20 cellular contexts compared by ENCODE assay signal in genomic region chr16:87265261-87265660, GRCh38. TPM values are rescaled to one million over a fixed set of nuclear protein-coding genes. Genes with fewer than 3 reads are reported as not detected.
DNase-seq lines count a peak whose midpoint lies in the region; ATAC-seq and TF ChIP-seq lines count a peak whose summit lies in the region.
"Had no signal": no experiment of that assay in that cellular context is flagged by ENCODE, and none has a peak within 500 bp of the region (broad histone marks: within the 10 kb centered on the region; RNA-seq: fewer than 3 reads in every experiment).

No MANE protein-coding gene starts in this region.

- TF ChIP-seq POLR2A in gastroesophageal sphincter (IDR thresholded peaks at IDR 0.05): no peak

- no peak overlapping the region for H2BK12ac ChIP-seq in mesenchymal stem cell (ENCODE audit: low read length in 2 of 2)

- peak overlapping the region in 1 of 2 experiments; percentile 88 for H3K14ac ChIP-seq in mesenchymal stem cell (ENCODE audit: low read length in 2 of 2)

- H3K23ac ChIP-seq in mesenchymal stem cell (ENCODE audit: low read length in 2 of 2): no peak overlapping the region

- H3K36me3 ChIP-seq in mesenchymal stem cell (ENCODE audit: control insufficient read depth in 1 of 2, insufficient read depth in 2 of 2, low read depth in 1 of 2, low read length in 2 of 2) (no peaks in the 10 kb centered on the region), H7 (replicated peaks; ENCODE audit: control insufficient read depth, insufficient read depth, low read length) (no peaks in the 10 kb centered on the region), gastroesophageal sphincter (no peaks in the 10 kb centered on the region)
- H3K36me3 ChIP-seq: HAP-1 had no signal

- DNase-seq in activated effector memory CD4-positive, alpha-beta T cell treated with anti-CD3 and anti-CD28 coated beads, Interleukin-2, amount 50 U/mL, for 16 hours: peak; percentile 43
- no peak for DNase-seq in activated effector memory CD4-positive, alpha-beta T cell treated with Interleukin-2 at 50 U/mL for 16 hours
- DNase-seq in mesenchymal stem cell: no peak
- DNase-seq in sciatic nerve (ENCODE audit: low spot score): peak; percentile 51
- no peak for DNase-seq in H7
- no peak for DNase-seq in COLO829 (ENCODE audit: low spot score)
- DNase-seq: C1 segment of cervical spinal cord; CD4-positive, CD25-positive, alpha-beta regulatory T cell; CD8-positive, alpha-beta T cell; DMS 273 treated with DMSO at 0.1 percent for 48 hours; DMS79; EL; GDM1; HFFc6 had no signal

- WGBS in mesenchymal stem cell: over 99% methylated on average over 4 of the region's 4 CpGs
- 100% methylated on average over 2 of the region's 4 CpGs; no CpG with 5 or more reads in 1 of the 2 donors for WGBS in gastroesophageal sphincter (ENCODE audit: low coverage in 1 of 2), 2 donors

- H3K4ac ChIP-seq in mesenchymal stem cell (ENCODE audit: low read depth in 1 of 2, low read length in 2 of 2): no peak overlapping the region

- H2BK5ac ChIP-seq in mesenchymal stem cell (ENCODE audit: low read depth, low read length, poor library complexity, severe bottlenecking): no peak overlapping the region

- TF ChIP-seq CTCF in C4-2B (conservative IDR thresholded peaks at IDR 0.05) (no peak), gastroesophageal sphincter (IDR thresholded peaks at IDR 0.05) (no peak)

- H2BK15ac ChIP-seq in mesenchymal stem cell (ENCODE audit: low read depth, poor library complexity, severe bottlenecking): no peak overlapping the region

- H3K4me1 ChIP-seq in mesenchymal stem cell (ENCODE audit: control insufficient read depth, insufficient read depth, low read depth, low read length) (peaks cover 9% of the 10 kb centered on the region), gastroesophageal sphincter (no peaks in the 10 kb centered on the region)
- H3K4me1 ChIP-seq: HAP-1 had no signal

- no peak overlapping the region for H2BK120ac ChIP-seq in mesenchymal stem cell (ENCODE audit: low read depth, low read length)

- H4K8ac ChIP-seq in mesenchymal stem cell (ENCODE audit: low read length): peak overlapping the region; percentile 33

- ATAC-seq in sciatic nerve: peak; percentile 40
- ATAC-seq in gastroesophageal sphincter: no peak
- ATAC-seq: CD8-positive, alpha-beta T cell; GM12878 had no signal

- no peak for TF ChIP-seq EP300 in gastroesophageal sphincter (IDR thresholded peaks at IDR 0.05)

- H3K18ac ChIP-seq in mesenchymal stem cell (ENCODE audit: low read depth in 1 of 2, low read length in 2 of 2): no peak overlapping the region

- intact Hi-C loops in sciatic nerve (cut with DNase I): no loop called here

- no peak overlapping the region for H4K91ac ChIP-seq in mesenchymal stem cell (ENCODE audit: low read length)

- H3K9ac ChIP-seq in mesenchymal stem cell (ENCODE audit: low read length): no peak overlapping the region

- H2AK5ac ChIP-seq in mesenchymal stem cell (ENCODE audit: low read length, severe bottlenecking): no peak overlapping the region

- H3K4me2 ChIP-seq in mesenchymal stem cell (ENCODE audit: low read length, poor library complexity, severe bottlenecking): no peak overlapping the region
- H3K4me2 ChIP-seq: GM23338 had no signal

- H3K27ac ChIP-seq in C4-2B (peak overlapping the region; percentile 33), mesenchymal stem cell (ENCODE audit: low read length, poor library complexity, severe bottlenecking) (no peak overlapping the region), gastroesophageal sphincter (no peak overlapping the region)
- H3K27ac ChIP-seq: 22Rv1 had no signal

- H3K4me3 ChIP-seq in mesenchymal stem cell (ENCODE audit: insufficient read depth in 1 of 2, low read depth in 1 of 2, low read length in 2 of 2): no peak overlapping the region
- no peak overlapping the region for H3K4me3 ChIP-seq in H7 (ENCODE audit: insufficient read depth, low read depth, low read length)
- H3K4me3 ChIP-seq in gastroesophageal sphincter: no peak overlapping the region
- H3K4me3 ChIP-seq: GM12878, GM23338, HAP-1 had no signal

- H3K9me3 ChIP-seq in mesenchymal stem cell (ENCODE audit: control insufficient read depth, low read length) (peaks cover 4% of the 10 kb centered on the region), gastroesophageal sphincter (no peaks in the 10 kb centered on the region)
- H3K9me3 ChIP-seq: HAP-1 had no signal

- no peaks in the 10 kb centered on the region for H3K79me1 ChIP-seq in mesenchymal stem cell (replicated peaks; ENCODE audit: low read length, poor library complexity, severe bottlenecking)

- H2AFZ ChIP-seq in mesenchymal stem cell (ENCODE audit: low read depth, low read length): no peak overlapping the region

- peaks cover 0 to 10% of the 10 kb centered on the region in 2 experiments for H3K27me3 ChIP-seq in mesenchymal stem cell (ENCODE audit: control insufficient read depth in 1 of 2, insufficient read depth in 1 of 2, low read length in 2 of 2)
- H3K27me3 ChIP-seq in H7 (ENCODE audit: control insufficient read depth, insufficient read depth, low read length): no peaks in the 10 kb centered on the region
- no peaks in the 10 kb centered on the region for H3K27me3 ChIP-seq in gastroesophageal sphincter

RNA-seq across cellular contexts. Expression of gene C16orf95, which starts 51.9 kb away (rescaled TPM):
- polyA plus RNA-seq in mesenchymal stem cell (2013, experiment 1 of 2): 3.7 TPM
- 3.9 TPM for polyA plus RNA-seq in mesenchymal stem cell (2013, experiment 2 of 2)
- total RNA-seq in sciatic nerve (6.1 TPM), gastroesophageal sphincter (1 to 10 TPM in 3 of 4 donors, under 1 TPM in 1; 0.67 to 4.2 (median 2.2) TPM)
- 4.4 and 5.1 TPM in 2 replicates for total RNA-seq in H7 (2014; rRNA removed; shearing (Covaris generic))

Comparison
In these comparisons a context has a peak if more than half of its experiments do, and no peak if none do; other contexts are left out.
1. DNase-seq: peak in activated effector memory CD4-positive, alpha-beta T cell treated with anti-CD3 and anti-CD28 coated beads, Interleukin-2, amount 50 U/mL, for 16 hours (single experiment) and sciatic nerve (single experiment); none in activated effector memory CD4-positive, alpha-beta T cell treated with Interleukin-2 at 50 U/mL for 16 hours (single experiment), mesenchymal stem cell (single experiment), H7 (single experiment) and COLO829 (single experiment).